ENCODE assay signal across 8 cellular contexts in the genomic region with DNA sequence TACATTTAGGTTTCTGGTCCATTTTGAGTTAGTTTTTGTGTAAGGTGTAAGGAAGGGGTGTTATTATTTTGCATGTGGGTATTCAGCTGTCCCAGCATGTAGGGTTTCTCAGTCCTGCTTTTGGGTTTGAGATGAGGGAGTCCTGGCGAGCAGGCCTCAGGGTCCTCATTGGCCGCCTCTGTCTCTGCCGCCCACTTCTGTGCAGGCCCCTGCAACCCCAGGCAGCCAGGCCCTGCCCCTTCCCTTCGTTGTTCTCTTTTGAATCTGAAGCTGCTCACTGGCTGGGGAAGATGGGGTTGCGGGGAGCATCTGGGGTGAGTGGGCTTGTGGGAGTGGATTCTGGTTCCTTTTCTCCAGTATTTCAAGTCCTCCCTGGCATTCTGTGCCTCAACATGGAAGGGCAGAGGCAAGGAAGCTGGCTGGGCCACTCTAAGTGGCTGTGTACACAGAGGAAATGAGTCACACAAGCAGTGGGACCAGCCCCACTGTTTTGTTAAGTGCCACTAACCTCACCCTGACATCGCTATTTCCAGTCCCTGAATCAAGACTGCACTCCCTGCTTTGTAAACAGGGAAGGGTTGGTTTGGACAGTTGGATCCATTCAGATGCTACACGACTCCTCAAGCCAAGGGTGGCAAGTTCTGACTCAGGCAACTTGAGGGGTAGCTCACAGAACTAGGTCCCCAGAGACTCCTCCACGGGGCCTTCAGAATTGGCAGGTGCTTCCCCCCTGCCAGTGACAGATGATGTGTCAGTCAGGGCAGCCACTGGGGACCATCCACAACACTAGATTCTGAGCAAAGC.
DNase-seq lines count a peak whose midpoint lies in the region; ATAC-seq and TF ChIP-seq lines count a peak whose summit lies in the region.
"Not testable (repeated sequence)": the region's sequence is repeated elsewhere in the genome, so short reads cannot be mapped to it uniquely, and the experiment has no call there.

No MANE protein-coding gene starts in this region.

- TF ChIP-seq CTCF in NB4 (IDR thresholded peaks at IDR 0.05; ENCODE audit: low read depth, low read length); astrocyte of the spinal cord (IDR thresholded peaks at IDR 0.05; ENCODE audit: low read depth, low read length): not testable (repeated sequence)

- in situ Hi-C loops in astrocyte of the spinal cord (cut with HindIII; ENCODE audit: low sequenced_read_pairs) = not testable (repeated sequence)

- peak; percentile 76 for ATAC-seq in GM19438 (IDR thresholded peaks at IDR 0.05; ENCODE audit: low read depth, unreplicated experiment)
- peak; percentile 70 for ATAC-seq in HG03039 (IDR thresholded peaks at IDR 0.05; ENCODE audit: unreplicated experiment)
- ATAC-seq in SK-N-SH treated with all-trans-retinoic acid at 6 μM for 48 hours = peak; percentile 77

- DNase-seq in COR-L47 (lab: John Stamatoyannopoulos, UW) (peak; percentile 18), NB4 (ENCODE audit: low read depth) (peak; percentile 72), astrocyte of the spinal cord (ENCODE audit: low read depth, low spot score) (peak; percentile 6), islet precursor cell (peak; percentile 83)
- peak; percentile 32 to 39 for DNase-seq in stimulated activated CD8-positive, alpha-beta memory T cell treated with anti-CD3 and anti-CD28 coated beads, Interleukin-15, amount 100 ng/mL, for 48 hours (ENCODE audit: low read depth in 2 of 2)

- TF ChIP-seq POLR2A in NB4 (IDR thresholded peaks at IDR 0.05; ENCODE audit: extremely low read depth, insufficient read length) = not testable (repeated sequence)

- H3K4me3 ChIP-seq in NB4 (ENCODE audit: low read depth, low read length); astrocyte of the spinal cord (ENCODE audit: low read depth, low read length): not testable (repeated sequence)

Comparison
In these comparisons a context has a peak if more than half of its experiments do, and no peak if none do; other contexts are left out.
1. DNase-seq: peak in every context shown above with its lines; median percentile 83 in islet precursor cell; 72 in NB4; 36 in stimulated activated CD8-positive, alpha-beta memory T cell treated with anti-CD3 and anti-CD28 coated beads, Interleukin-15, amount 100 ng/mL, for 48 hours; 18 in COR-L47; 6 in astrocyte of the spinal cord.